8 cellular contexts compared by ENCODE assay signal in genomic region chr2:9139491-9140443, GRCh38.
DNase-seq lines count a peak whose midpoint lies in the region; ATAC-seq and TF ChIP-seq lines count a peak whose summit lies in the region.

No MANE protein-coding gene starts in this region.

- H3K36me3 ChIP-seq in right lobe of liver = no peaks in the 10 kb centered on the region

- H3K27ac ChIP-seq in coronary artery = no peak overlapping the region
- no peak overlapping the region for H3K27ac ChIP-seq in right lobe of liver

- WGBS in right lobe of liver (ENCODE audit: insufficient coverage, low coverage, low lambda C conversion rate, missing lambda C conversion rate) = 34% methylated on average over 13 of the region's 19 CpGs

- H3K27me3 ChIP-seq in right lobe of liver = no peaks in the 10 kb centered on the region

- intact Hi-C loops in right lobe of liver (cut with DNase I) = loop anchor here in 1 of 2 donors (10.0 kb wide), 2 partner anchors 195 to 235 kb away; no protein-coding TSS in a partner anchor

- TF ChIP-seq POLR2A in right lobe of liver (IDR thresholded peaks at IDR 0.05) = no peak

- no peak overlapping the region for H3K4me3 ChIP-seq in coronary artery
- H3K4me3 ChIP-seq in right lobe of liver = no peak overlapping the region

- H3K9me3 ChIP-seq in right lobe of liver = no peaks in the 10 kb centered on the region

- peak; percentile 41 to 59 (median 54) for ATAC-seq in right lobe of liver
- no peak for ATAC-seq in HG02623 (IDR thresholded peaks at IDR 0.05; ENCODE audit: unreplicated experiment)

- DNase-seq in COR-L47 (lab: John Stamatoyannopoulos, UW) (peak; percentile 60), HCEC 1CT (peak; percentile 41), NCI-H2196 treated with DMSO at 0.1 percent for 48 hours (lab: John Stamatoyannopoulos, UW; ENCODE audit: unreplicated experiment) (peak; percentile 28), coronary artery (ENCODE audit: low spot score) (no peak), right lobe of liver (peak; percentile 69 to 76 (median 73))
- peak; percentile 35 to 52 for DNase-seq in activated CD4-positive, alpha-beta T cell treated with anti-CD3 and anti-CD28 coated beads for 4 hours
- peak; percentile 14 for DNase-seq in stimulated activated CD8-positive, alpha-beta memory T cell treated with anti-CD3 and anti-CD28 coated beads, Interleukin-12 subunit alpha, Interleukin-12 subunit beta, amount 100 ng/mL, for 4 hours (ENCODE audit: low read depth)

- peaks cover 0 to 9% (median 0%) of the 10 kb centered on the region in 4 donors for H3K4me1 ChIP-seq in right lobe of liver

- peak; percentile 84 for TF ChIP-seq CTCF in coronary artery (IDR thresholded peaks at IDR 0.05)
- peak; percentile 56 to 73 (median 66) for TF ChIP-seq CTCF in right lobe of liver (IDR thresholded peaks at IDR 0.05)
